Comparison of ENCODE assay signal across 11 cellular contexts in the genomic region with DNA sequence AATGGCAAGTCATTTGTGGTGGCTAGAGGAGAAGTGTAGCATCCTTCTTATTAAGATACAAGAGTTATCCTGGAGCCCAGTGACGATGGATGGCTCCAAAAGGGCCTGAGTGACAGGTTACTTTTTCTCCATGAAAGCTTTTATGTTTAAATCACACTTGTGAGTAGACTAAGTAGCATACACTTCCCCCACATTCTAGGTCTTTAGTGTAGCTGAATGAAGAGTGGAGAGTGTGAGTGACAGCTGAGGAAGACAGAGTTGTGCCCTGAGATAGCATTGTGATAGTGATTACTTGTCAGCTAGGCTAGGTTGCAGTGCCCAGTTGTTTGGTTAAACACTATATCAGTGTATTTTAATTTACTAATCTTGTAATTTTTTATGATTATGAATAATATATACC.
"Had no signal": no experiment of that assay in that cellular context is flagged by ENCODE, and none has a peak within 500 bp of the region (broad histone marks: within the 10 kb centered on the region; RNA-seq: fewer than 3 reads in every experiment).

No MANE protein-coding gene starts in this region.

- H3K4me1 ChIP-seq: HAP-1 had no signal

- H2AFZ ChIP-seq: GM23248, GM23338 had no signal

- DNase-seq: GM23248, GOT3, H7, H9, HCEC 1CT, HFFc6 had no signal

- ATAC-seq: GM23338, HCT116 had no signal

- H3K4me3 ChIP-seq: GM23248, GM23338, HAP-1 had no signal

- H3K9ac ChIP-seq: GM23248 had no signal

- H3K27ac ChIP-seq: GM23248 had no signal

- H3K36me3 ChIP-seq: HAP-1 had no signal

- H3K4me2 ChIP-seq: GM23338 had no signal

- H3K9me3 ChIP-seq: HAP-1 had no signal

- FAIRE-seq: H1, H54 had no signal
